In the genomic region with DNA sequence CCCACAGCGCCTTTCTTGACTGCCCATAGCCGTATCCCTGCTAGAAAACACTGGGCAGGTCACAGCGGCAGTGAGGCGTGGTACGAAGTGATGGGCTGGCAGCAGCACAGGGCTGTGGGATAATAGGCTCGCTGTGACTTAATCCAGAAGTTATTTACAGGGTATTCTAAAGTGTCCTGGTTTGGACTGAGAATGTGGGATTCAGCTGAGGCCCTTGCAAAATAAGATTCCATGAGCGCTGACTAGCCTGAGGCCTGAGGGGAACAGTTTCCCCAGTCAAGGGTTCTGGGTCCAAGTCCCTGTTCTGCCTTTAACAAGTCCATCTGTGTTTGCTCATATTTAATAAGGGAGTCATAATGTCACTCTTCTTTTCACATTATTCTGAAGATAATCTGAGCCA, we compare ENCODE assay signal across 9 cellular contexts. TPM values are rescaled to one million over a fixed set of nuclear protein-coding genes. Genes with fewer than 3 reads are reported as not detected.
DNase-seq lines count a peak whose midpoint lies in the region; ATAC-seq, FAIRE-seq and TF ChIP-seq lines count a peak whose summit lies in the region.
"Had no signal": no experiment of that assay in that cellular context is flagged by ENCODE, and none has a peak within 500 bp of the region (broad histone marks: within the 10 kb centered on the region; RNA-seq: fewer than 3 reads in every experiment).

No MANE protein-coding gene starts in this region.

- H3K4me1 ChIP-seq in foreskin keratinocyte: peaks cover 6% of the 10 kb centered on the region

- H3K9me3 ChIP-seq in WERI-Rb-1 (ENCODE audit: severe bottlenecking): no peaks in the 10 kb centered on the region

- peaks cover 50% of the 10 kb centered on the region for H3K36me3 Mint-ChIP-seq in osteocyte (ENCODE audit: unreplicated experiment)

- no peak overlapping the region for H3K4me3 ChIP-seq in WERI-Rb-1 (ENCODE audit: low read depth, low read length)

- H3K27ac ChIP-seq in foreskin keratinocyte: no peak overlapping the region
- H3K27ac ChIP-seq in WERI-Rb-1: no peak overlapping the region
- H3K27ac ChIP-seq: HL-60 had no signal

- FAIRE-seq in RCC 7860 (lab: Jason Lieb, UNC): no peak

- peaks cover 30% of the 10 kb centered on the region for H3K4me1 Mint-ChIP-seq in osteocyte (ENCODE audit: unreplicated experiment)

- no peak overlapping the region for H3K4me3 Mint-ChIP-seq in osteocyte (ENCODE audit: unreplicated experiment)

- no peaks in the 10 kb centered on the region for H3K27me3 ChIP-seq in foreskin keratinocyte
- H3K27me3 ChIP-seq in WERI-Rb-1 (ENCODE audit: insufficient read depth, low read depth, severe bottlenecking): no peaks in the 10 kb centered on the region

- peak; percentile 60 for DNase-seq in Daoy (ENCODE audit: low read depth)
- DNase-seq in RCC 7860 (ENCODE audit: low spot score): peak; percentile 9
- peak; percentile 34 to 71 for DNase-seq in foreskin keratinocyte
- DNase-seq in osteocyte (ENCODE audit: extremely low spot score, unreplicated experiment): no peak
- DNase-seq in SKM-1 (lab: John Stamatoyannopoulos, UW; ENCODE audit: unreplicated experiment): no peak
- no peak for DNase-seq in WERI-Rb-1
- DNase-seq in activated naive CD4-positive, alpha-beta T cell treated with anti-CD3 and anti-CD28 coated beads, Interleukin-2, amount 50 U/mL, for 16 hours: no peak

- no peaks in the 10 kb centered on the region for H3K27me3 Mint-ChIP-seq in osteocyte (ENCODE audit: unreplicated experiment)

- ATAC-seq in foreskin keratinocyte (peak; percentile 55), HG03460 (IDR thresholded peaks at IDR 0.05; ENCODE audit: unreplicated experiment) (no peak)

- TF ChIP-seq CTCF in foreskin keratinocyte (conservative IDR thresholded peaks at IDR 0.05): no peak
- TF ChIP-seq CTCF in osteocyte (IDR thresholded peaks at IDR 0.05): no peak
- TF ChIP-seq CTCF in WERI-Rb-1 (IDR thresholded peaks at IDR 0.05; ENCODE audit: low read depth, low read length): no peak

- peak overlapping the region; percentile 65 for H3K27ac Mint-ChIP-seq in osteocyte (ENCODE audit: unreplicated experiment)

- no peaks in the 10 kb centered on the region for H3K9me3 Mint-ChIP-seq in osteocyte (ENCODE audit: unreplicated experiment)

- H3K36me3 ChIP-seq in WERI-Rb-1: no peaks in the 10 kb centered on the region

RNA-seq across cellular contexts. Expression of a gene that starts 34.6 kb away (rescaled TPM):
- 1.0 and 1.6 TPM in 2 replicates for total RNA-seq in Daoy (2014; rRNA removed; shearing (Covaris generic))
- total RNA-seq in foreskin keratinocyte (5.8 and 9.8 TPM in 2 replicates), osteocyte (69.3 and 80.0 TPM in 2 replicates)
- polyA plus RNA-seq in foreskin keratinocyte: 0.94 and 1.1 TPM in 2 replicates

Comparison
In these comparisons a context has a peak if more than half of its experiments do, and no peak if none do; other contexts are left out.
1. DNase-seq: peak in Daoy (single experiment), RCC 7860 (single experiment) and foreskin keratinocyte (2 of 2); none in osteocyte (single experiment), SKM-1 (single experiment), WERI-Rb-1 (single experiment) and activated naive CD4-positive, alpha-beta T cell treated with anti-CD3 and anti-CD28 coated beads, Interleukin-2, amount 50 U/mL, for 16 hours (single experiment).